In genomic region chr10:73094986-73095478, GRCh38 we compare ENCODE assay signal across 8 cellular contexts. TPM values are rescaled to one million over a fixed set of nuclear protein-coding genes. Genes with fewer than 3 reads are reported as not detected.
DNase-seq lines count a peak whose midpoint lies in the region; ATAC-seq, FAIRE-seq and TF ChIP-seq lines count a peak whose summit lies in the region.

No MANE protein-coding gene starts in this region.

- no peaks in the 10 kb centered on the region for H3K27me3 Mint-ChIP-seq in IgD-negative memory B cell
- H3K27me3 Mint-ChIP-seq in central memory CD8-positive, alpha-beta T cell = no peaks in the 10 kb centered on the region

- H3K27ac ChIP-seq in A673 (ENCODE audit: low read depth, low read length, poor library complexity, severe bottlenecking) (peak overlapping the region; percentile 95), muscle layer of duodenum (ENCODE audit: low read length) (peak overlapping the region; percentile 95)

- H3K27ac Mint-ChIP-seq in IgD-negative memory B cell = peak overlapping the region; percentile 92 to 97 (median 94)
- peak overlapping the region; percentile 98 for H3K27ac Mint-ChIP-seq in central memory CD8-positive, alpha-beta T cell (ENCODE audit: low read depth)

- ATAC-seq in central memory CD8-positive, alpha-beta T cell (replicated peaks; ENCODE audit: extremely low read depth, poor library complexity, severe bottlenecking) = no peak
- ATAC-seq in HG03108 (IDR thresholded peaks at IDR 0.05; ENCODE audit: unreplicated experiment) = no peak

- FAIRE-seq in GM12891 (lab: Jason Lieb, UNC) = no peak

- no TSS peak for BruUV-seq in A673 (replicated peaks; lab: Mats Ljungman, UMichigan)

- H3K36me3 Mint-ChIP-seq in IgD-negative memory B cell = peaks cover 2% of the 10 kb centered on the region
- H3K36me3 Mint-ChIP-seq in central memory CD8-positive, alpha-beta T cell (ENCODE audit: insufficient read depth) = peaks cover 20% of the 10 kb centered on the region

- H3K4me1 ChIP-seq in A673 (ENCODE audit: insufficient read depth, low read length, poor library complexity, severe bottlenecking) (peaks cover 10% of the 10 kb centered on the region), muscle layer of duodenum (ENCODE audit: control insufficient read depth in 1 of 2, insufficient read depth in 2 of 2, low read length in 2 of 2) (peaks cover 10% of the 10 kb centered on the region in 2 donors)

- peak overlapping the region; percentile 91 for H3K4me3 ChIP-seq in A673 (ENCODE audit: low read depth, low read length, poor library complexity, severe bottlenecking)
- peak overlapping the region; percentile 89 to 90 for H3K4me3 ChIP-seq in muscle layer of duodenum (ENCODE audit: low read depth in 1 of 2, low read length in 2 of 2)

- no peaks in the 10 kb centered on the region for H3K9me3 Mint-ChIP-seq in IgD-negative memory B cell
- H3K9me3 Mint-ChIP-seq in central memory CD8-positive, alpha-beta T cell = no peaks in the 10 kb centered on the region

- intact Hi-C loops in A673 (cut with micrococcal nuclease; ENCODE audit: unreplicated experiment) = no loop called here

- H3K9me3 ChIP-seq in A673 (ENCODE audit: low read depth, low read length, poor library complexity, severe bottlenecking) (no peaks in the 10 kb centered on the region), muscle layer of duodenum (ENCODE audit: control insufficient read depth in 1 of 2, low read length in 2 of 2) (no peaks in the 10 kb centered on the region)

- DNase-seq in A673 (ENCODE audit: low spot score) (no peak), HK-2 (ENCODE audit: unreplicated experiment) (no peak), NCI-H2227 (lab: John Stamatoyannopoulos, UW; ENCODE audit: unreplicated experiment) (no peak), GM12891 (ENCODE audit: insufficient read length, low spot score) (no peak)
- no peak for DNase-seq in central memory CD8-positive, alpha-beta T cell (ENCODE audit: low spot score in 2 of 2)

- no peak for TF ChIP-seq POLR2A in GM12891 (IDR thresholded peaks at IDR 0.05; ENCODE audit: low read depth, low read length)

- CTCF ChIA-PET in A673 (lab: Charles Lee) = interaction anchor here (0.6 to 0.7 kb wide), 2 partner anchors 32 to 272 kb away, joined by 3 to 4 read pairs; no protein-coding TSS in a partner anchor

- TF ChIP-seq CTCF in A673 (conservative IDR thresholded peaks at IDR 0.05; ENCODE audit: low read depth, low read length) = no peak

- H3K27me3 ChIP-seq in A673 (replicated peaks; ENCODE audit: insufficient read depth, low read depth, low read length, poor library complexity) (no peaks in the 10 kb centered on the region), muscle layer of duodenum (ENCODE audit: low read depth, low read length) (no peaks in the 10 kb centered on the region)

- peaks cover 17 to 43% (median 27%) of the 10 kb centered on the region in 3 donors for H3K4me1 Mint-ChIP-seq in IgD-negative memory B cell
- H3K4me1 Mint-ChIP-seq in central memory CD8-positive, alpha-beta T cell = peaks cover 32% of the 10 kb centered on the region

- no peaks in the 10 kb centered on the region for H3K36me3 ChIP-seq in A673 (ENCODE audit: insufficient read depth, low read length, poor library complexity, severe bottlenecking)
- H3K36me3 ChIP-seq in muscle layer of duodenum (ENCODE audit: control insufficient read depth in 1 of 2, insufficient read depth in 2 of 2, low read length in 2 of 2) = peaks cover 0 to 11% of the 10 kb centered on the region in 2 donors

- POLR2A ChIA-PET in A673 (lab: Charles Lee; ENCODE audit: low non-redundant PET) = interaction anchor here (0.7 kb wide), 1 partner anchor 874 kb away, joined by 6 read pairs; no protein-coding TSS in a partner anchor

- peak overlapping the region; percentile 92 to 97 (median 96) for H3K4me3 Mint-ChIP-seq in IgD-negative memory B cell
- peak overlapping the region; percentile 93 for H3K4me3 Mint-ChIP-seq in central memory CD8-positive, alpha-beta T cell

TF ChIP-seq in GM12891, 5 proteins besides CTCF, POLR2A, EP300 and RAD21:
- TF ChIP-seq POLR2AphosphoS5 (IDR thresholded peaks at IDR 0.05; ENCODE audit: low read depth, low read length) = no peak

RNA-seq across cellular contexts. Expression of gene P4HA1, which starts 1.6 kb away (rescaled TPM):
- 31.6 and 36.5 TPM in 2 replicates for total RNA-seq in A673 (2021)
- polyA plus RNA-seq in IgD-negative memory B cell = 22.8 TPM
- polyA plus RNA-seq in GM12891 (2012; ENCODE audit: low read depth, missing spikeins) = 59.0 TPM

RNA-seq across cellular contexts. Expression of gene NUDT13, which starts 15.2 kb away (rescaled TPM):
- total RNA-seq in A673 (2021) = 2.0 and 2.1 TPM in 2 replicates
- 1.3 TPM for polyA plus RNA-seq in IgD-negative memory B cell
- 2.8 TPM for polyA plus RNA-seq in GM12891 (2012; ENCODE audit: low read depth, missing spikeins)
